ENCODE assay signal across 29 cellular contexts in the genomic region with DNA sequence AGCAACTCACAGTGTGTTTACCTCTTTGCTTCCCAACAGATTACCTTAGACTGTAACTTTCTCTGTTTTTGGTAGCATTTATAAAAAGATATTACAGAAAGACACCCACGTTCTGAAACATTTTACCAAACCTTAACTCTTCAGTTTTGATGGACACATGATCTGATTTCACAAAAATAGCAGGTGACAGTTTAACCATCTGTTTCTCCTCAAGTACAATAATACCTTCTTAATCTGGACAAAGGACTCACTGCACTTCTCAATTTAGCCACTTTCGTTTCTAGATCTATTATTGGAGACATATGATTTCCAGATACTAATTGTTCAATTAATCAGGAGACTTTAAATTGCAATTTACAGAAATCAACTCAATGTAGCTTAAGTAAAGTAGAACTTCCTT.
"Had no signal": no experiment of that assay in that cellular context is flagged by ENCODE, and none has a peak within 500 bp of the region (broad histone marks: within the 10 kb centered on the region; RNA-seq: fewer than 3 reads in every experiment).

No MANE protein-coding gene starts in this region.

- H3K36me3 ChIP-seq: left lung, lower lobe of right lung, pancreas, prostate gland, stomach, thyroid gland, transverse colon, upper lobe of left lung, vagina had no signal

- H3K27me3 ChIP-seq: left lung, stomach, testis, thyroid gland, transverse colon, upper lobe of left lung, vagina had no signal

- H3K27me3 Mint-ChIP-seq: naive thymus-derived CD8-positive, alpha-beta T cell; stimulated activated naive B cell treated with anti-CD40 and anti-IgM and Interleukin-4, amounts not matched to agents 10 μg/mL and 1 μg/mL and 100 μg/mL, for 72 hours had no signal

- DNase-seq: immature natural killer cell; kidney; left colon; left lung; lower lobe of right lung; mammary epithelial cell; mesenchymal stem cell; naive thymus-derived CD8-positive, alpha-beta T cell; nucleus accumbens; pancreas; posterior cingulate gyrus; retina; right cardiac atrium; stimulated activated CD4-positive, alpha-beta T cell treated with anti-CD3 and anti-CD28 coated beads, Interleukin-12 subunit alpha, Interleukin-12 subunit beta, amount 100 ng/mL, for 4 hours; stimulated activated CD4-positive, alpha-beta T cell treated with anti-CD3 and anti-CD28 coated beads, Interleukin-15, amount 100 ng/mL, for 24 hours; stimulated activated CD4-positive, alpha-beta T cell treated with anti-CD3 and anti-CD28 coated beads, Interleukin-2, amount 100 ng/mL, for 24 hours; stimulated activated CD4-positive, alpha-beta T cell treated with anti-CD3 and anti-CD28 coated beads, Interleukin-4, amount 100 ng/mL, for 1 hour; stimulated activated naive B cell treated with anti-CD40 and anti-IgM and Interleukin-4, amounts not matched to agents 10 μg/mL and 1 μg/mL and 100 μg/mL, for 72 hours; stimulated activated naive CD8-positive, alpha-beta T cell treated with anti-CD3 and anti-CD28 coated beads, Interleukin-15, Interleukin-2, amounts not matched to agents 100 U/mL and 50 U/mL, for 24 hours; stomach; testis; thyroid gland; transverse colon; upper lobe of left lung had no signal

- H3K4me1 Mint-ChIP-seq: immature natural killer cell; naive thymus-derived CD8-positive, alpha-beta T cell; nephron; neural crest cell; stimulated activated naive B cell treated with anti-CD40 and anti-IgM and Interleukin-4, amounts not matched to agents 10 μg/mL and 1 μg/mL and 100 μg/mL, for 72 hours had no signal

- H3K27ac ChIP-seq: left lung, lower lobe of right lung, pancreas, prostate gland, skin epidermis, stomach, testis, thyroid gland, transverse colon, upper lobe of left lung, vagina had no signal

- H3K4me1 ChIP-seq: left lung, lower lobe of right lung, pancreas, prostate gland, stomach, testis, thyroid gland, transverse colon, upper lobe of left lung, vagina had no signal

- H3K36me3 Mint-ChIP-seq: naive thymus-derived CD8-positive, alpha-beta T cell; stimulated activated naive B cell treated with anti-CD40 and anti-IgM and Interleukin-4, amounts not matched to agents 10 μg/mL and 1 μg/mL and 100 μg/mL, for 72 hours had no signal

- H3K4me3 Mint-ChIP-seq: immature natural killer cell; naive thymus-derived CD8-positive, alpha-beta T cell; nephron; neural crest cell; stimulated activated naive B cell treated with anti-CD40 and anti-IgM and Interleukin-4, amounts not matched to agents 10 μg/mL and 1 μg/mL and 100 μg/mL, for 72 hours had no signal

- H3K4me3 ChIP-seq: left lung, lower lobe of right lung, pancreas, prostate gland, skin epidermis, stomach, testis, thyroid gland, transverse colon, upper lobe of left lung, vagina had no signal

- H3K27ac Mint-ChIP-seq: immature natural killer cell; naive thymus-derived CD8-positive, alpha-beta T cell; nephron; stimulated activated naive B cell treated with anti-CD40 and anti-IgM and Interleukin-4, amounts not matched to agents 10 μg/mL and 1 μg/mL and 100 μg/mL, for 72 hours had no signal
